Comparison of ENCODE assay signal across 8 cellular contexts in the genomic region with DNA sequence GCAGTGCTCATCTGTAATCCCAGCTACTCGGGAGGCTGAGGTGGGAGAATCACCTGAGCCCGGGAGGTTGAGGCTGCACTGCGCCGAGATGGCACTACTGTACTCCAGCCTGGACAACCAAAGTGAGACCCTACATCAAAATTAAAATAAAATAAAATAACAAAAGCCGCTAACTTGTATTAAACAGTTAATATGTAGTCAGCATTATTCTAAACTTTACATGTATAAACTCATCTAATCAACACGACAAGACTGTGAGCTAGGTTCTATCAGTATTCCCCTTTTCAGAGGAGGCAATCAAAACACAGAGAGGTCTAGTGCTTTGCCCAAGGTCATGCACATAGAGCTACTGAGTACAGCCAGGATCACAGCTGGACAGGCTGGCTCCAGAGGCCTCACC.
"Had no signal": no experiment of that assay in that cellular context is flagged by ENCODE, and none has a peak within 500 bp of the region (broad histone marks: within the 10 kb centered on the region; RNA-seq: fewer than 3 reads in every experiment).

No MANE protein-coding gene starts in this region.

- H3K4me3 ChIP-seq: GM23248 had no signal

- DNase-seq: GM23248, GOT3, H9, HCEC 1CT, IMR-90, KBM-7 had no signal

- H3K4me2 ChIP-seq: KMS-11 had no signal

- H2AFZ ChIP-seq: GM23248 had no signal

- FAIRE-seq: H54 had no signal

- H3K27ac ChIP-seq: GM23248, KMS-11 had no signal

- H3K9ac ChIP-seq: GM23248, KMS-11 had no signal
